In genomic region chr1:200415693-200416593, GRCh38 we compare ENCODE assay signal across 9 cellular contexts. TPM values are rescaled to one million over a fixed set of nuclear protein-coding genes. Genes with fewer than 3 reads are reported as not detected.
DNase-seq lines count a peak whose midpoint lies in the region; ATAC-seq and TF ChIP-seq lines count a peak whose summit lies in the region.
"Had no signal": no experiment of that assay in that cellular context is flagged by ENCODE, and none has a peak within 500 bp of the region (broad histone marks: within the 10 kb centered on the region; RNA-seq: fewer than 3 reads in every experiment).

No MANE protein-coding gene starts in this region.

- H3K36me3 ChIP-seq in cardiac muscle cell (no peaks in the 10 kb centered on the region), upper lobe of left lung (no peaks in the 10 kb centered on the region)

- POLR2A ChIA-PET in HEK293T (lab: Yijun Ruan, JAX) = interaction anchor here (0.9 kb wide), 1 partner anchor 68 kb away, joined by 3 read pairs; no protein-coding TSS in a partner anchor

- H3K27me3 ChIP-seq in cardiac muscle cell (no peaks in the 10 kb centered on the region), upper lobe of left lung (no peaks in the 10 kb centered on the region)

- peak overlapping the region; percentile 21 for H3K27ac ChIP-seq in cardiac muscle cell
- peak overlapping the region; percentile 27 to 75 (median 44) for H3K27ac ChIP-seq in upper lobe of left lung

- H3K9me3 ChIP-seq in cardiac muscle cell (ENCODE audit: low read depth) = no peaks in the 10 kb centered on the region
- no peaks in the 10 kb centered on the region for H3K9me3 ChIP-seq in upper lobe of left lung

- no peak for TF ChIP-seq CTCF in cardiac muscle cell (IDR thresholded peaks at IDR 0.05; ENCODE audit: low read depth, low read length)
- no peak for TF ChIP-seq CTCF in upper lobe of left lung (IDR thresholded peaks at IDR 0.05)

- DNase-seq in RKO (ENCODE audit: low spot score) (peak; percentile 96), cardiac muscle cell (ENCODE audit: low read depth in 1 of 2, low spot score in 1 of 2) (peak in 1 of 2 donors; percentile 97), upper lobe of left lung (peak in 1 of 2 donors; percentile 80), HEK293T (ENCODE audit: extremely low spot score) (no peak), DMS79 (lab: John Stamatoyannopoulos, UW) (no peak), RPMI8226 (no peak)

- CTCF ChIA-PET in HEK293T (lab: Yijun Ruan, JAX) = interaction anchor here (0.6 kb wide), 1 partner anchor 768 kb away, joined by 7 read pairs; no protein-coding TSS in a partner anchor

- 19 to 21% methylated on average over 2 of the region's 2 CpGs for WGBS in upper lobe of left lung, 2 donors

- H3K4me1 ChIP-seq in cardiac muscle cell (ENCODE audit: low read depth) = peaks cover 12% of the 10 kb centered on the region
- peaks cover 14 to 21% (median 17%) of the 10 kb centered on the region in 4 donors for H3K4me1 ChIP-seq in upper lobe of left lung

- H3K4me3 ChIP-seq in cardiac muscle cell (no peak overlapping the region), upper lobe of left lung (no peak overlapping the region)
- H3K4me3 ChIP-seq: skin epidermis had no signal

- ATAC-seq in GM18505 (IDR thresholded peaks at IDR 0.05; ENCODE audit: unreplicated experiment) = peak; percentile 54
- ATAC-seq in HG02678 (IDR thresholded peaks at IDR 0.05; ENCODE audit: unreplicated experiment) = peak; percentile 86
- peak; percentile 79 to 93 for ATAC-seq in upper lobe of left lung (ENCODE audit: low FRiP score in 2 of 2)

- TF ChIP-seq POLR2A in GM18505 (IDR thresholded peaks at IDR 0.05; ENCODE audit: borderline replicate concordance, extremely low read depth, insufficient read depth, insufficient read length) (no peak), upper lobe of left lung (IDR thresholded peaks at IDR 0.05) (no peak)

- peak in 1 of 4 donors; percentile 79 for TF ChIP-seq EP300 in upper lobe of left lung (IDR thresholded peaks at IDR 0.05)

TF ChIP-seq in HEK293T, 16 proteins besides CTCF, POLR2A, EP300 and RAD21:
- no peak for TF ChIP-seq ARNT (IDR thresholded peaks at IDR 0.05)
- no peak for TF ChIP-seq BHLHE40 (IDR thresholded peaks at IDR 0.05; ENCODE audit: borderline replicate concordance)
- no peak for TF ChIP-seq TARDBP (IDR thresholded peaks at IDR 0.05)
- TF ChIP-seq ELF4 (IDR thresholded peaks at IDR 0.05) = no peak
- no peak for TF ChIP-seq NFRKB (IDR thresholded peaks at IDR 0.05)
- TF ChIP-seq L3MBTL2 (conservative IDR thresholded peaks at IDR 0.05) = no peak
- TF ChIP-seq SP1 (IDR thresholded peaks at IDR 0.05) = no peak
- TF ChIP-seq LEF1 (IDR thresholded peaks at IDR 0.05; ENCODE audit: borderline replicate concordance) = no peak
- no peak for TF ChIP-seq SUZ12 (IDR thresholded peaks at IDR 0.05)
- TF ChIP-seq ZNF384 (IDR thresholded peaks at IDR 0.05) = no peak
- no peak for TF ChIP-seq PKNOX1 (IDR thresholded peaks at IDR 0.05)
- no peak for TF ChIP-seq FOXK2 (IDR thresholded peaks at IDR 0.05)
- no peak for TF ChIP-seq HDGF (IDR thresholded peaks at IDR 0.05; ENCODE audit: borderline replicate concordance)
- no peak for TF ChIP-seq FOXM1 (IDR thresholded peaks at IDR 0.05; ENCODE audit: borderline replicate concordance)
- TF ChIP-seq FOXA1 (IDR thresholded peaks at IDR 0.05) = no peak
- no peak for TF ChIP-seq CTBP1 (IDR thresholded peaks at IDR 0.05; ENCODE audit: borderline replicate concordance)
TF ChIP-seq in HEK293T: peak in this region for 0.

RNA-seq across cellular contexts. Expression of gene ZNF281, which starts 6.1 kb away (rescaled TPM):
- total RNA-seq in cardiac muscle cell = 17.0 and 20.4 TPM in 2 replicates
- polyA plus RNA-seq in cardiac muscle cell = 19.8 and 34.9 TPM in 2 replicates
- 10 to 100 TPM; 11.4 to 26.8 (median 16.6) TPM for total RNA-seq in upper lobe of left lung
